In the genomic region with DNA sequence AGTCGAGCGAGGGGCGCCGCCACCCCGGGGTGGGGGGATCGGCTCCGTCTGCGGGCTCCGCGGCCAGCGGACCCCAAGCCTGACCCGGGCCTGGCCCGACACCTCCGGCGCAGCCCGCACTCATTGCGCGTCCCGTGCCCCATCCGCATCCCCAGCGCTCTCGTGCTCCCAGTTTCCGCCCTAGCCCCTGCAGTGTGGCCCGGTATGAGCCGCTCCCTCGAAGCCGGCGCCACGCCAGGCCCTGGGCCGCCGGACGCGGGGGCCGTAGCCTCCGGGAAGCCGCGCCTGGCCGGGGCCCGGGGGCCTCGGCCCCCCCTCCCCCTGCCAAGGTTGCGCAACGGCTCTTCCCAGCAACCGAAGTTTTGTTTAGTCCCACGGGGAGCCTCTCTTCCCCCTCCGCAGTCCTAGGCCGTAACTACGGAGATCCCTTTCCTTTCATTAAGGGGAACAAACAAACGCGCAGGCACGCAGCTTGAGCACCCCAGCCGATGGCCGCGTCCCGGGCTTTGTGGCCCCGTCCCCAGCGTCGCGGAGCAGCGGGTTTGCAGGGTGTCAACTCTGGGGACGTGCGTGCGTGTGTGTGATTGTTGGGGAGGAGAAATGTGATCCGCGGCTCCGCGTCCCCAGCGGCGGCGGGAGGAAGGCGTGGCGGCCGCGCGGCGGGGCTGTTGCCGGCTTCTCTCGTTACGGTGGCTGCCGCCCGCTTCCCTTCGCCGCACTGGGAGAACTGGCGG, we compare ENCODE assay signal across 8 cellular contexts. TPM values are rescaled to one million over a fixed set of nuclear protein-coding genes. Genes with fewer than 3 reads are reported as not detected.
DNase-seq lines count a peak whose midpoint lies in the region; ATAC-seq and TF ChIP-seq lines count a peak whose summit lies in the region.

No MANE protein-coding gene starts in this region.

- H3K4me1 ChIP-seq in A673 (ENCODE audit: insufficient read depth, low read length, poor library complexity, severe bottlenecking): peaks cover 35% of the 10 kb centered on the region

- no peaks in the 10 kb centered on the region for H3K36me3 ChIP-seq in A673 (ENCODE audit: insufficient read depth, low read length, poor library complexity, severe bottlenecking)

- peak overlapping the region; percentile 97 for H3K4me3 Mint-ChIP-seq in activated B cell treated with CpG ODN at 0.5 μM for 24 hours

- ATAC-seq in GM18861 (IDR thresholded peaks at IDR 0.05; ENCODE audit: unreplicated experiment) (peak; percentile 23), HG03097 (IDR thresholded peaks at IDR 0.05; ENCODE audit: low FRiP score, unreplicated experiment) (peak; percentile 32), activated B cell treated with CpG ODN at 0.5 μM for 24 hours (ENCODE audit: low read depth) (peak; percentile 37)

- BruUV-seq in A673 (replicated peaks; lab: Mats Ljungman, UMichigan): no TSS peak

- H3K27ac Mint-ChIP-seq in activated B cell treated with CpG ODN at 0.5 μM for 24 hours: peak overlapping the region; percentile 98

- H3K36me3 Mint-ChIP-seq in activated B cell treated with CpG ODN at 0.5 μM for 24 hours (ENCODE audit: low read depth): peaks cover 9% of the 10 kb centered on the region

- TF ChIP-seq CTCF in A673 (conservative IDR thresholded peaks at IDR 0.05; ENCODE audit: low read depth, low read length) (peak; percentile 58; the same call in 1 of the 2 replicates), activated B cell treated with CpG ODN at 0.5 μM for 24 hours (IDR thresholded peaks at IDR 0.05) (no peak), cardiac fibroblast (IDR thresholded peaks at IDR 0.05; ENCODE audit: low read depth, low read length) (peak; percentile 4)

- H3K4me1 Mint-ChIP-seq in activated B cell treated with CpG ODN at 0.5 μM for 24 hours: peaks cover 46% of the 10 kb centered on the region

- no peaks in the 10 kb centered on the region for H3K27me3 ChIP-seq in A673 (replicated peaks; ENCODE audit: insufficient read depth, low read depth, low read length, poor library complexity)

- POLR2A ChIA-PET in A673 (lab: Charles Lee; ENCODE audit: low non-redundant PET): no interaction called here
- POLR2A ChIA-PET in activated B cell treated with CpG ODN at 0.5 μM for 24 hours (lab: Charles Lee): interaction anchor here (0.6 to 2.6 kb wide), 6 partner anchors 90 to 674 kb away, joined by 3 to 15 read pairs (median 4); partner anchors contain the start of genes CSTF3, EIF3M and TCP11L1

- peak; percentile 97 for DNase-seq in A673 (ENCODE audit: low spot score)
- DNase-seq in NCI-H2171 treated with DMSO at 0.1 percent for 48 hours (lab: John Stamatoyannopoulos, UW): peak; percentile 96
- peak; percentile 64 for DNase-seq in activated B cell treated with CpG ODN at 0.5 μM for 24 hours
- DNase-seq in cardiac fibroblast (ENCODE audit: low read depth in 2 of 2): peak; percentile 92 to 97
- DNase-seq in islet precursor cell: peak; percentile 86
- DNase-seq in stimulated activated CD4-positive, alpha-beta T cell treated with anti-CD3 and anti-CD28 coated beads, Interleukin-12 subunit alpha, Interleukin-12 subunit beta, amount 100 ng/mL, for 4 hours: peak; percentile 65

- H3K9me3 ChIP-seq in A673 (ENCODE audit: low read depth, low read length, poor library complexity, severe bottlenecking): no peaks in the 10 kb centered on the region

- intact Hi-C loops in A673 (cut with micrococcal nuclease; ENCODE audit: unreplicated experiment): loop anchor here (5.0 kb wide), 3 partner anchors 69 to 434 kb away; partner anchors contain the start of gene CSTF3
- intact Hi-C loops in activated B cell treated with CpG ODN at 0.5 μM for 24 hours (cut with micrococcal nuclease): loop anchor here (1.0 to 5.0 kb wide), 12 partner anchors 71 to 1181 kb away; partner anchors contain the start of genes C11orf91, CAPRIN1, CAT and CD59

- CTCF ChIA-PET in A673 (lab: Charles Lee): no interaction called here
- CTCF ChIA-PET in activated B cell treated with CpG ODN at 0.5 μM for 24 hours (lab: Charles Lee): no interaction called here

- no peaks in the 10 kb centered on the region for H3K9me3 Mint-ChIP-seq in activated B cell treated with CpG ODN at 0.5 μM for 24 hours

- peak overlapping the region; percentile 97 for H3K27ac ChIP-seq in A673 (ENCODE audit: low read depth, low read length, poor library complexity, severe bottlenecking)

- H3K4me3 ChIP-seq in A673 (ENCODE audit: low read depth, low read length, poor library complexity, severe bottlenecking) (peak overlapping the region; percentile 66), cardiac fibroblast (replicated peaks in 1 of 2; ENCODE audit: low read depth in 2 of 2, low read length in 2 of 2) (peak overlapping the region; percentile 90 to 95)

- no peaks in the 10 kb centered on the region for H3K27me3 Mint-ChIP-seq in activated B cell treated with CpG ODN at 0.5 μM for 24 hours

RNA-seq across cellular contexts. Expression of gene HIPK3, which starts 0.9 kb away (rescaled TPM):
- 85.9 and 86.7 TPM in 2 replicates for total RNA-seq in A673 (2021)
- total RNA-seq in activated B cell treated with CpG ODN at 0.5 μM for 24 hours: 46.8 and 50.7 TPM in 2 replicates

Comparison
In these comparisons a context has a peak if more than half of its experiments do, and no peak if none do; other contexts are left out.
1. Peak in every context shown above with its lines: DNase-seq, ATAC-seq, H3K4me3 ChIP-seq and H3K27ac ChIP-seq.